1 cellular context compared by ENCODE assay signal in genomic region chr6:31927242-31927867, GRCh38.
TF ChIP-seq lines count a peak whose summit lies in the region.

C2 (plus strand) TSS chr6:31927717; CDS start chr6:31927753, 36 bp downstream.

TF ChIP-seq in HepG2, 621 proteins besides CTCF, POLR2A, EP300 and RAD21 (continued from another document and continues in another):
- TF ChIP-seq, protein P1, sequence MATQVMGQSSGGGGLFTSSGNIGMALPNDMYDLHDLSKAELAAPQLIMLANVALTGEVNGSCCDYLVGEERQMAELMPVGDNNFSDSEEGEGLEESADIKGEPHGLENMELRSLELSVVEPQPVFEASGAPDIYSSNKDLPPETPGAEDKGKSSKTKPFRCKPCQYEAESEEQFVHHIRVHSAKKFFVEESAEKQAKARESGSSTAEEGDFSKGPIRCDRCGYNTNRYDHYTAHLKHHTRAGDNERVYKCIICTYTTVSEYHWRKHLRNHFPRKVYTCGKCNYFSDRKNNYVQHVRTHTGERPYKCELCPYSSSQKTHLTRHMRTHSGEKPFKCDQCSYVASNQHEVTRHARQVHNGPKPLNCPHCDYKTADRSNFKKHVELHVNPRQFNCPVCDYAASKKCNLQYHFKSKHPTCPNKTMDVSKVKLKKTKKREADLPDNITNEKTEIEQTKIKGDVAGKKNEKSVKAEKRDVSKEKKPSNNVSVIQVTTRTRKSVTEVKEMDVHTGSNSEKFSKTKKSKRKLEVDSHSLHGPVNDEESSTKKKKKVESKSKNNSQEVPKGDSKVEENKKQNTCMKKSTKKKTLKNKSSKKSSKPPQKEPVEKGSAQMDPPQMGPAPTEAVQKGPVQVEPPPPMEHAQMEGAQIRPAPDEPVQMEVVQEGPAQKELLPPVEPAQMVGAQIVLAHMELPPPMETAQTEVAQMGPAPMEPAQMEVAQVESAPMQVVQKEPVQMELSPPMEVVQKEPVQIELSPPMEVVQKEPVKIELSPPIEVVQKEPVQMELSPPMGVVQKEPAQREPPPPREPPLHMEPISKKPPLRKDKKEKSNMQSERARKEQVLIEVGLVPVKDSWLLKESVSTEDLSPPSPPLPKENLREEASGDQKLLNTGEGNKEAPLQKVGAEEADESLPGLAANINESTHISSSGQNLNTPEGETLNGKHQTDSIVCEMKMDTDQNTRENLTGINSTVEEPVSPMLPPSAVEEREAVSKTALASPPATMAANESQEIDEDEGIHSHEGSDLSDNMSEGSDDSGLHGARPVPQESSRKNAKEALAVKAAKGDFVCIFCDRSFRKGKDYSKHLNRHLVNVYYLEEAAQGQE (IDR thresholded peaks at IDR 0.05; ENCODE audit: borderline replicate concordance in 1 of 2, low read depth in 1 of 2, low read length in 2 of 2) = peak in 1 of 2 experiments; percentile 53; a peak in 1 of 4 replicates
- TF ChIP-seq ZNF34 (CRISPR knock-in tag; IDR thresholded peaks at IDR 0.05; ENCODE audit: borderline replicate concordance) (no peak), BATF2 (CRISPR knock-in tag; IDR thresholded peaks at IDR 0.05) (no peak), MXD4 (CRISPR knock-in tag; IDR thresholded peaks at IDR 0.05) (peak; percentile 94), KAT7 (CRISPR knock-in tag; IDR thresholded peaks at IDR 0.05; ENCODE audit: borderline replicate concordance) (peak; percentile 72), ZC3H4 (CRISPR knock-in tag; IDR thresholded peaks at IDR 0.05; ENCODE audit: borderline replicate concordance) (no peak), ZNF263 (CRISPR knock-in tag; IDR thresholded peaks at IDR 0.05) (peak; percentile 18; the same call in 1 of the 2 replicates), MXD1 (CRISPR knock-in tag; IDR thresholded peaks at IDR 0.05) (no peak), KDM5B (CRISPR knock-in tag; IDR thresholded peaks at IDR 0.05; ENCODE audit: borderline replicate concordance) (no peak; the same call in 1 of the 2 replicates), ZNF552 (CRISPR knock-in tag; IDR thresholded peaks at IDR 0.05; ENCODE audit: borderline replicate concordance) (no peak), ZNF777 (CRISPR knock-in tag; IDR thresholded peaks at IDR 0.05) (no peak), MATR3 (CRISPR knock-in tag; IDR thresholded peaks at IDR 0.05) (no peak), ARHGAP35 (CRISPR knock-in tag; IDR thresholded peaks at IDR 0.05; ENCODE audit: borderline replicate concordance) (no peak), THAP9 (CRISPR knock-in tag; IDR thresholded peaks at IDR 0.05; ENCODE audit: borderline replicate concordance) (no peak), GABPA (IDR thresholded peaks at IDR 0.05; ENCODE audit: low read depth, low read length) (no peak), GABPA (CRISPR knock-in tag; IDR thresholded peaks at IDR 0.05; ENCODE audit: low read depth) (0 out of 2 replicates have a peak, but pooled peaks have one; percentile 30), HDAC6 (IDR thresholded peaks at IDR 0.05; ENCODE audit: low read depth, low read length) (no peak), MEF2D (CRISPR knock-in tag; IDR thresholded peaks at IDR 0.05) (peak; percentile 86), XBP1 (CRISPR knock-in tag; IDR thresholded peaks at IDR 0.05) (no peak), ZNF326 (CRISPR knock-in tag; IDR thresholded peaks at IDR 0.05; ENCODE audit: borderline replicate concordance) (no peak), PLRG1 (conservative IDR thresholded peaks at IDR 0.05) (no peak), JUN (CRISPR knock-in tag; IDR thresholded peaks at IDR 0.05) (peak; percentile 74; the same call in 1 of the 2 replicates), AKAP8 (CRISPR knock-in tag; IDR thresholded peaks at IDR 0.05) (peak; percentile 56; the same call in 1 of the 2 replicates), SNRNP70 (IDR thresholded peaks at IDR 0.05; ENCODE audit: low read depth, low read length) (no peak), TRIM22 (IDR thresholded peaks at IDR 0.05) (no peak), HNF4A (CRISPR knock-in tag; IDR thresholded peaks at IDR 0.05) (peak; percentile 98)
- TF ChIP-seq, protein P2, sequence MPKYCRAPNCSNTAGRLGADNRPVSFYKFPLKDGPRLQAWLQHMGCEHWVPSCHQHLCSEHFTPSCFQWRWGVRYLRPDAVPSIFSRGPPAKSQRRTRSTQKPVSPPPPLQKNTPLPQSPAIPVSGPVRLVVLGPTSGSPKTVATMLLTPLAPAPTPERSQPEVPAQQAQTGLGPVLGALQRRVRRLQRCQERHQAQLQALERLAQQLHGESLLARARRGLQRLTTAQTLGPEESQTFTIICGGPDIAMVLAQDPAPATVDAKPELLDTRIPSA (CRISPR knock-in tag; IDR thresholded peaks at IDR 0.05; ENCODE audit: borderline replicate concordance) = no peak
- TF ChIP-seq, protein P3, sequence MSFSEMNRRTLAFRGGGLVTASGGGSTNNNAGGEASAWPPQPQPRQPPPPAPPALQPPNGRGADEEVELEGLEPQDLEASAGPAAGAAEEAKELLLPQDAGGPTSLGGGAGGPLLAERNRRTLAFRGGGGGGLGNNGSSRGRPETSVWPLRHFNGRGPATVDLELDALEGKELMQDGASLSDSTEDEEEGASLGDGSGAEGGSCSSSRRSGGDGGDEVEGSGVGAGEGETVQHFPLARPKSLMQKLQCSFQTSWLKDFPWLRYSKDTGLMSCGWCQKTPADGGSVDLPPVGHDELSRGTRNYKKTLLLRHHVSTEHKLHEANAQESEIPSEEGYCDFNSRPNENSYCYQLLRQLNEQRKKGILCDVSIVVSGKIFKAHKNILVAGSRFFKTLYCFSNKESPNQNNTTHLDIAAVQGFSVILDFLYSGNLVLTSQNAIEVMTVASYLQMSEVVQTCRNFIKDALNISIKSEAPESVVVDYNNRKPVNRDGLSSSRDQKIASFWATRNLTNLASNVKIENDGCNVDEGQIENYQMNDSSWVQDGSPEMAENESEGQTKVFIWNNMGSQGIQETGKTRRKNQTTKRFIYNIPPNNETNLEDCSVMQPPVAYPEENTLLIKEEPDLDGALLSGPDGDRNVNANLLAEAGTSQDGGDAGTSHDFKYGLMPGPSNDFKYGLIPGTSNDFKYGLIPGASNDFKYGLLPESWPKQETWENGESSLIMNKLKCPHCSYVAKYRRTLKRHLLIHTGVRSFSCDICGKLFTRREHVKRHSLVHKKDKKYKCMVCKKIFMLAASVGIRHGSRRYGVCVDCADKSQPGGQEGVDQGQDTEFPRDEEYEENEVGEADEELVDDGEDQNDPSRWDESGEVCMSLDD (CRISPR knock-in tag; IDR thresholded peaks at IDR 0.05; ENCODE audit: borderline replicate concordance) = no peak
- TF ChIP-seq, protein P4, sequence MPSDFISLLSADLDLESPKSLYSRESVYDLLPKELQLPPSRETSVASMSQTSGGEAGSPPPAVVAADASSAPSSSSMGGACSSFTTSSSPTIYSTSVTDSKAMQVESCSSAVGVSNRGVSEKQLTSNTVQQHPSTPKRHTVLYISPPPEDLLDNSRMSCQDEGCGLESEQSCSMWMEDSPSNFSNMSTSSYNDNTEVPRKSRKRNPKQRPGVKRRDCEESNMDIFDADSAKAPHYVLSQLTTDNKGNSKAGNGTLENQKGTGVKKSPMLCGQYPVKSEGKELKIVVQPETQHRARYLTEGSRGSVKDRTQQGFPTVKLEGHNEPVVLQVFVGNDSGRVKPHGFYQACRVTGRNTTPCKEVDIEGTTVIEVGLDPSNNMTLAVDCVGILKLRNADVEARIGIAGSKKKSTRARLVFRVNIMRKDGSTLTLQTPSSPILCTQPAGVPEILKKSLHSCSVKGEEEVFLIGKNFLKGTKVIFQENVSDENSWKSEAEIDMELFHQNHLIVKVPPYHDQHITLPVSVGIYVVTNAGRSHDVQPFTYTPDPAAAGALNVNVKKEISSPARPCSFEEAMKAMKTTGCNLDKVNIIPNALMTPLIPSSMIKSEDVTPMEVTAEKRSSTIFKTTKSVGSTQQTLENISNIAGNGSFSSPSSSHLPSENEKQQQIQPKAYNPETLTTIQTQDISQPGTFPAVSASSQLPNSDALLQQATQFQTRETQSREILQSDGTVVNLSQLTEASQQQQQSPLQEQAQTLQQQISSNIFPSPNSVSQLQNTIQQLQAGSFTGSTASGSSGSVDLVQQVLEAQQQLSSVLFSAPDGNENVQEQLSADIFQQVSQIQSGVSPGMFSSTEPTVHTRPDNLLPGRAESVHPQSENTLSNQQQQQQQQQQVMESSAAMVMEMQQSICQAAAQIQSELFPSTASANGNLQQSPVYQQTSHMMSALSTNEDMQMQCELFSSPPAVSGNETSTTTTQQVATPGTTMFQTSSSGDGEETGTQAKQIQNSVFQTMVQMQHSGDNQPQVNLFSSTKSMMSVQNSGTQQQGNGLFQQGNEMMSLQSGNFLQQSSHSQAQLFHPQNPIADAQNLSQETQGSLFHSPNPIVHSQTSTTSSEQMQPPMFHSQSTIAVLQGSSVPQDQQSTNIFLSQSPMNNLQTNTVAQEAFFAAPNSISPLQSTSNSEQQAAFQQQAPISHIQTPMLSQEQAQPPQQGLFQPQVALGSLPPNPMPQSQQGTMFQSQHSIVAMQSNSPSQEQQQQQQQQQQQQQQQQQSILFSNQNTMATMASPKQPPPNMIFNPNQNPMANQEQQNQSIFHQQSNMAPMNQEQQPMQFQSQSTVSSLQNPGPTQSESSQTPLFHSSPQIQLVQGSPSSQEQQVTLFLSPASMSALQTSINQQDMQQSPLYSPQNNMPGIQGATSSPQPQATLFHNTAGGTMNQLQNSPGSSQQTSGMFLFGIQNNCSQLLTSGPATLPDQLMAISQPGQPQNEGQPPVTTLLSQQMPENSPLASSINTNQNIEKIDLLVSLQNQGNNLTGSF (CRISPR knock-in tag; IDR thresholded peaks at IDR 0.05) = no peak
- TF ChIP-seq, protein P5, sequence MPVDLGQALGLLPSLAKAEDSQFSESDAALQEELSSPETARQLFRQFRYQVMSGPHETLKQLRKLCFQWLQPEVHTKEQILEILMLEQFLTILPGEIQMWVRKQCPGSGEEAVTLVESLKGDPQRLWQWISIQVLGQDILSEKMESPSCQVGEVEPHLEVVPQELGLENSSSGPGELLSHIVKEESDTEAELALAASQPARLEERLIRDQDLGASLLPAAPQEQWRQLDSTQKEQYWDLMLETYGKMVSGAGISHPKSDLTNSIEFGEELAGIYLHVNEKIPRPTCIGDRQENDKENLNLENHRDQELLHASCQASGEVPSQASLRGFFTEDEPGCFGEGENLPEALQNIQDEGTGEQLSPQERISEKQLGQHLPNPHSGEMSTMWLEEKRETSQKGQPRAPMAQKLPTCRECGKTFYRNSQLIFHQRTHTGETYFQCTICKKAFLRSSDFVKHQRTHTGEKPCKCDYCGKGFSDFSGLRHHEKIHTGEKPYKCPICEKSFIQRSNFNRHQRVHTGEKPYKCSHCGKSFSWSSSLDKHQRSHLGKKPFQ (CRISPR knock-in tag; IDR thresholded peaks at IDR 0.05; ENCODE audit: insufficient replicate concordance) = peak; percentile 96
- TF ChIP-seq, protein P6, sequence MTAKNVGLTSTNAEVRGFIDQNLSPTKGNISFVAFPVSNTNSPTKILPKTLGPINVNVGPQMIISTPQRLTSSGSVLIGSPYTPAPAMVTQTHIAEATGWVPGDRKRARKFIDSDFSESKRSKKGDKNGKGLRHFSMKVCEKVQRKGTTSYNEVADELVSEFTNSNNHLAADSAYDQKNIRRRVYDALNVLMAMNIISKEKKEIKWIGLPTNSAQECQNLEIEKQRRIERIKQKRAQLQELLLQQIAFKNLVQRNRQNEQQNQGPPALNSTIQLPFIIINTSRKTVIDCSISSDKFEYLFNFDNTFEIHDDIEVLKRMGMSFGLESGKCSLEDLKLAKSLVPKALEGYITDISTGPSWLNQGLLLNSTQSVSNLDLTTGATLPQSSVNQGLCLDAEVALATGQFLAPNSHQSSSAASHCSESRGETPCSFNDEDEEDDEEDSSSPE (CRISPR knock-in tag; IDR thresholded peaks at IDR 0.05) = peak; percentile 44; the same call in 1 of the 2 replicates
- TF ChIP-seq, protein P7, sequence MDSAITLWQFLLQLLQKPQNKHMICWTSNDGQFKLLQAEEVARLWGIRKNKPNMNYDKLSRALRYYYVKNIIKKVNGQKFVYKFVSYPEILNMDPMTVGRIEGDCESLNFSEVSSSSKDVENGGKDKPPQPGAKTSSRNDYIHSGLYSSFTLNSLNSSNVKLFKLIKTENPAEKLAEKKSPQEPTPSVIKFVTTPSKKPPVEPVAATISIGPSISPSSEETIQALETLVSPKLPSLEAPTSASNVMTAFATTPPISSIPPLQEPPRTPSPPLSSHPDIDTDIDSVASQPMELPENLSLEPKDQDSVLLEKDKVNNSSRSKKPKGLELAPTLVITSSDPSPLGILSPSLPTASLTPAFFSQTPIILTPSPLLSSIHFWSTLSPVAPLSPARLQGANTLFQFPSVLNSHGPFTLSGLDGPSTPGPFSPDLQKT (CRISPR knock-in tag; IDR thresholded peaks at IDR 0.05; ENCODE audit: borderline replicate concordance) = no peak
